Comparison of ENCODE assay signal across 2 cellular contexts in the genomic region with DNA sequence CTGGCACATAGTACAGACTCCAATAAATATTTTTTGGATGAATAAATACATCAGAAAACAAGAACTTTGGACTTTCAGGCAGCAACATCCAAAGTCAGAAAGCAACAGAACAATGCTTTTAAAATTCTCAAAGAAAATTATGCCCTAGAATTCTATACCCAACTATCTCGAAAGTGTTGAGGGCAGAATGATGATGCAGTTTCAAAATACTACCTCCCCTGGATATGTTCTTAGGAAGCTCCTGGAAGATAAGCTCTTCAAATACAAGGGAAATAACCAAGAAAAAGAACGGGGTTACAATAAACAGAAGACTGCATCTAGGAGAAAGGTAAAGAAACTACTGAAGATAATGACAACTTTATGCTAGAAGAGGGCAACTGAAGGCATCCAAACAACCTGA.
TF ChIP-seq lines count a peak whose summit lies in the region.

No MANE protein-coding gene starts in this region.

TF ChIP-seq in GM12891, 5 proteins besides CTCF, POLR2A, EP300 and RAD21 (continued from another document):
- no peak for TF ChIP-seq PAX5 (IDR thresholded peaks at IDR 0.05; ENCODE audit: insufficient read depth, low read length, severe bottlenecking)
TF ChIP-seq in GM12891: peak in this region for 0.

TF ChIP-seq in IMR-90, 13 proteins besides CTCF, POLR2A, EP300 and RAD21 (continued from another document):
- no peak for TF ChIP-seq CEBPB (IDR thresholded peaks at IDR 0.05; ENCODE audit: low read depth, low read length)
- TF ChIP-seq, protein P1, sequence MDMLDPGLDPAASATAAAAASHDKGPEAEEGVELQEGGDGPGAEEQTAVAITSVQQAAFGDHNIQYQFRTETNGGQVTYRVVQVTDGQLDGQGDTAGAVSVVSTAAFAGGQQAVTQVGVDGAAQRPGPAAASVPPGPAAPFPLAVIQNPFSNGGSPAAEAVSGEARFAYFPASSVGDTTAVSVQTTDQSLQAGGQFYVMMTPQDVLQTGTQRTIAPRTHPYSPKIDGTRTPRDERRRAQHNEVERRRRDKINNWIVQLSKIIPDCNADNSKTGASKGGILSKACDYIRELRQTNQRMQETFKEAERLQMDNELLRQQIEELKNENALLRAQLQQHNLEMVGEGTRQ (IDR thresholded peaks at IDR 0.05; ENCODE audit: low read depth, low read length): no peak
- TF ChIP-seq, protein P2, sequence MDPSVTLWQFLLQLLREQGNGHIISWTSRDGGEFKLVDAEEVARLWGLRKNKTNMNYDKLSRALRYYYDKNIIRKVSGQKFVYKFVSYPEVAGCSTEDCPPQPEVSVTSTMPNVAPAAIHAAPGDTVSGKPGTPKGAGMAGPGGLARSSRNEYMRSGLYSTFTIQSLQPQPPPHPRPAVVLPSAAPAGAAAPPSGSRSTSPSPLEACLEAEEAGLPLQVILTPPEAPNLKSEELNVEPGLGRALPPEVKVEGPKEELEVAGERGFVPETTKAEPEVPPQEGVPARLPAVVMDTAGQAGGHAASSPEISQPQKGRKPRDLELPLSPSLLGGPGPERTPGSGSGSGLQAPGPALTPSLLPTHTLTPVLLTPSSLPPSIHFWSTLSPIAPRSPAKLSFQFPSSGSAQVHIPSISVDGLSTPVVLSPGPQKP (IDR thresholded peaks at IDR 0.05; ENCODE audit: borderline replicate concordance, low read depth, low read length): no peak
- TF ChIP-seq BHLHE40 (IDR thresholded peaks at IDR 0.05; ENCODE audit: low read depth, low read length): no peak
- TF ChIP-seq MAFK (IDR thresholded peaks at IDR 0.05; ENCODE audit: low read depth, low read length): no peak
- no peak for TF ChIP-seq NFE2L2 (IDR thresholded peaks at IDR 0.05; ENCODE audit: low read depth, low read length)
- TF ChIP-seq FOS (IDR thresholded peaks at IDR 0.05; ENCODE audit: low read depth, low read length): no peak
- no peak for TF ChIP-seq RFX5 (IDR thresholded peaks at IDR 0.05; ENCODE audit: low read depth, low read length)
